In genomic region chrX:19350831-19351447, GRCh38 we compare ENCODE assay signal across 9 cellular contexts. TPM values are rescaled to one million over a fixed set of nuclear protein-coding genes. Genes with fewer than 3 reads are reported as not detected.
DNase-seq lines count a peak whose midpoint lies in the region; ATAC-seq and TF ChIP-seq lines count a peak whose summit lies in the region.
"Had no signal": no experiment of that assay in that cellular context is flagged by ENCODE, and none has a peak within 500 bp of the region (broad histone marks: within the 10 kb centered on the region; RNA-seq: fewer than 3 reads in every experiment).

No MANE protein-coding gene starts in this region.

- DNase-seq in GM10266 (ENCODE audit: extremely low spot score) (peak; percentile 55), GM03348 (ENCODE audit: low spot score) (no peak), head of caudate nucleus (no peak), omental fat pad (ENCODE audit: low spot score) (no peak)
- no peak for DNase-seq in activated T-helper 2 cell treated with anti-CD3 and anti-CD28 coated beads, Interferon-gamma antibody, Interleukin-2, Interleukin-4, amounts not matched to agents 10 μg/mL and 5 μg/mL and 100 μg/mL, durations not matched to agents 14 hours and 24 hours and 36 hours (ENCODE audit: low spot score)
- DNase-seq in stimulated activated CD4-positive, alpha-beta T cell treated with anti-CD3 and anti-CD28 coated beads, Interleukin-2, amount 100 ng/mL, for 48 hours, result no peak
- DNase-seq: NCI-H2227 treated with DMSO at 0.1 percent for 48 hours had no signal

- H3K36me3 Mint-ChIP-seq in activated T-helper 2 cell treated with anti-CD3 and anti-CD28 coated beads, Interferon-gamma antibody, Interleukin-2, Interleukin-4, amounts not matched to agents 10 μg/mL and 5 μg/mL and 100 μg/mL, durations not matched to agents 14 hours and 24 hours and 36 hours (ENCODE audit: low read depth), result peaks cover 51% of the 10 kb centered on the region

- TF ChIP-seq CTCF in GM10266 (IDR thresholded peaks at IDR 0.05; ENCODE audit: control insufficient read depth, insufficient read depth, low read depth, missing control alignments) (no peak), omental fat pad (IDR thresholded peaks at IDR 0.05) (no peak)

- peak; percentile 93 for ATAC-seq in GM19455 (IDR thresholded peaks at IDR 0.05; ENCODE audit: unreplicated experiment)
- ATAC-seq in HG03139 (IDR thresholded peaks at IDR 0.05; ENCODE audit: unreplicated experiment), result peak; percentile 93
- ATAC-seq in omental fat pad (ENCODE audit: low FRiP score), result no peak

- H3K27ac Mint-ChIP-seq in activated T-helper 2 cell treated with anti-CD3 and anti-CD28 coated beads, Interferon-gamma antibody, Interleukin-2, Interleukin-4, amounts not matched to agents 10 μg/mL and 5 μg/mL and 100 μg/mL, durations not matched to agents 14 hours and 24 hours and 36 hours, result peak overlapping the region; percentile 71

- H3K4me3 Mint-ChIP-seq in activated T-helper 2 cell treated with anti-CD3 and anti-CD28 coated beads, Interferon-gamma antibody, Interleukin-2, Interleukin-4, amounts not matched to agents 10 μg/mL and 5 μg/mL and 100 μg/mL, durations not matched to agents 14 hours and 24 hours and 36 hours (ENCODE audit: low read depth), result peak overlapping the region; percentile 21

- intact Hi-C loops in activated T-helper 2 cell treated with anti-CD3 and anti-CD28 coated beads, Interferon-gamma antibody, Interleukin-2, Interleukin-4, amounts not matched to agents 10 μg/mL and 5 μg/mL and 100 μg/mL, durations not matched to agents 14 hours and 24 hours and 36 hours (cut with micrococcal nuclease), result no loop called here
- intact Hi-C loops in head of caudate nucleus (cut with DNase I), result no loop called here

- H3K27me3 Mint-ChIP-seq in activated T-helper 2 cell treated with anti-CD3 and anti-CD28 coated beads, Interferon-gamma antibody, Interleukin-2, Interleukin-4, amounts not matched to agents 10 μg/mL and 5 μg/mL and 100 μg/mL, durations not matched to agents 14 hours and 24 hours and 36 hours (ENCODE audit: low read depth), result no peaks in the 10 kb centered on the region

- peaks cover 25% of the 10 kb centered on the region for H3K4me1 Mint-ChIP-seq in activated T-helper 2 cell treated with anti-CD3 and anti-CD28 coated beads, Interferon-gamma antibody, Interleukin-2, Interleukin-4, amounts not matched to agents 10 μg/mL and 5 μg/mL and 100 μg/mL, durations not matched to agents 14 hours and 24 hours and 36 hours (ENCODE audit: low read depth)

- no peaks in the 10 kb centered on the region for H3K9me3 Mint-ChIP-seq in activated T-helper 2 cell treated with anti-CD3 and anti-CD28 coated beads, Interferon-gamma antibody, Interleukin-2, Interleukin-4, amounts not matched to agents 10 μg/mL and 5 μg/mL and 100 μg/mL, durations not matched to agents 14 hours and 24 hours and 36 hours

RNA-seq across cellular contexts. Expression of gene PDHA1, which starts 7.2 kb away (rescaled TPM):
- total RNA-seq in activated T-helper 2 cell treated with anti-CD3 and anti-CD28 coated beads, Interferon-gamma antibody, Interleukin-2, Interleukin-4, amounts not matched to agents 10 μg/mL and 5 μg/mL and 100 μg/mL, durations not matched to agents 14 hours and 24 hours and 36 hours, result 200 and 208 TPM in 2 replicates
- total RNA-seq in omental fat pad, result 10 to 100 TPM; 58.8 to 92.1 (median 70.4) TPM
